27 cellular contexts compared by ENCODE assay signal in the genomic region with DNA sequence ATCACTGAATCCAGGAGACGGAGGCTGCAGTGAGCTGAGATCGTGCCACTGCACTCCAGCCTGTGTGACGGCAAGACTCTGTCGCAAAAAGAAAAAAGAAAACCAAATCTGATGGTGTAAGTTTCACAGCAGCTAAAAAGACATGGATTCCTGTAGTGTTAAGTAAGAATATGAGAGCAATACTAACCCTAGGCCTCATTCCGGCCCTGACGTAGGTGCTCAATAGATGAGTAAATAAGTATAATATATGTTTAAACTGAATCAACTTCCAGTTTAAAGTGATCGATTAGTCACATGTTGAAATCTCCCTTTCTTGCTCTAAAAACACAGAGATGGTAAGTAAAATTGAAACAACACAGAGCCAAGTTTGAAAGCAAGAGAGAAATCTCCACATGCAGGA.
"Had no signal": no experiment of that assay in that cellular context is flagged by ENCODE, and none has a peak within 500 bp of the region (broad histone marks: within the 10 kb centered on the region; RNA-seq: fewer than 3 reads in every experiment).

No MANE protein-coding gene starts in this region.

- H3K4me3 ChIP-seq: esophagus squamous epithelium, heart right ventricle, left lung, right atrium auricular region, smooth muscle cell, thoracic aorta, tibial nerve, upper lobe of left lung had no signal

- H3K27me3 Mint-ChIP-seq: effector memory CD8-positive, alpha-beta T cell; naive thymus-derived CD4-positive, alpha-beta T cell; progenitor cell of endocrine pancreas; stimulated activated naive B cell treated with anti-CD40 and anti-IgM and Interleukin-4, amounts not matched to agents 10 μg/mL and 1 μg/mL and 100 μg/mL, for 72 hours; stimulated activated naive CD8-positive, alpha-beta T cell treated with anti-CD3 and anti-CD28 coated beads, Interleukin-15, Interleukin-2, amounts not matched to agents 100 ng/mL and 50 ng/mL, for 24 hours had no signal

- H3K4me1 ChIP-seq: parathyroid adenoma, right atrium auricular region had no signal

- H3K9me3 Mint-ChIP-seq: effector memory CD8-positive, alpha-beta T cell; neural crest cell; stimulated activated naive CD8-positive, alpha-beta T cell treated with anti-CD3 and anti-CD28 coated beads, Interleukin-15, Interleukin-2, amounts not matched to agents 100 ng/mL and 50 ng/mL, for 24 hours had no signal

- H3K27me3 ChIP-seq: esophagus squamous epithelium, heart right ventricle, left lung, right atrium auricular region, tibial nerve, upper lobe of left lung had no signal

- ATAC-seq: effector memory CD8-positive, alpha-beta T cell; heart right ventricle; left cardiac atrium; left lung; naive thymus-derived CD4-positive, alpha-beta T cell; sciatic nerve; stimulated activated naive B cell treated with anti-CD40 and anti-IgM and Interleukin-4, amounts not matched to agents 10 μg/mL and 1 μg/mL and 100 μg/mL, for 72 hours had no signal

- DNase-seq: cortex of kidney; effector memory CD8-positive, alpha-beta T cell; erythroblast; esophagus squamous epithelium; foreskin melanocyte; glutamatergic neuron; heart right ventricle; hippocampal formation; left cardiac atrium; left lung; mesendoderm; midbrain; naive thymus-derived CD4-positive, alpha-beta T cell; stimulated activated CD4-positive, alpha-beta T cell treated with anti-CD3 and anti-CD28 coated beads, Interleukin-12 subunit alpha, Interleukin-12 subunit beta, amount 100 ng/mL, for 4 hours; stimulated activated CD4-positive, alpha-beta T cell treated with anti-CD3 and anti-CD28 coated beads, Interleukin-2, amount 100 ng/mL, for 24 hours; stimulated activated CD4-positive, alpha-beta T cell treated with anti-CD3 and anti-CD28 coated beads, Interleukin-4, amount 100 ng/mL, for 24 hours; stimulated activated naive B cell treated with anti-CD40 and anti-IgM and Interleukin-4, amounts not matched to agents 10 μg/mL and 1 μg/mL and 100 μg/mL, for 72 hours; upper lobe of left lung had no signal

- H3K36me3 ChIP-seq: thoracic aorta, upper lobe of left lung had no signal

- H3K4me1 Mint-ChIP-seq: neural crest cell had no signal

- H3K27ac Mint-ChIP-seq: progenitor cell of endocrine pancreas; stimulated activated naive B cell treated with anti-CD40 and anti-IgM and Interleukin-4, amounts not matched to agents 10 μg/mL and 1 μg/mL and 100 μg/mL, for 72 hours; stimulated activated naive CD8-positive, alpha-beta T cell treated with anti-CD3 and anti-CD28 coated beads, Interleukin-15, Interleukin-2, amounts not matched to agents 100 ng/mL and 50 ng/mL, for 24 hours had no signal

- H3K4me3 Mint-ChIP-seq: effector memory CD8-positive, alpha-beta T cell; naive thymus-derived CD4-positive, alpha-beta T cell; neural crest cell; stimulated activated naive B cell treated with anti-CD40 and anti-IgM and Interleukin-4, amounts not matched to agents 10 μg/mL and 1 μg/mL and 100 μg/mL, for 72 hours; stimulated activated naive CD8-positive, alpha-beta T cell treated with anti-CD3 and anti-CD28 coated beads, Interleukin-15, Interleukin-2, amounts not matched to agents 100 ng/mL and 50 ng/mL, for 24 hours had no signal

- H3K27ac ChIP-seq: esophagus squamous epithelium, heart right ventricle, left lung, parathyroid adenoma, right atrium auricular region, thoracic aorta, tibial nerve, upper lobe of left lung had no signal

- H3K9me3 ChIP-seq: thoracic aorta, upper lobe of left lung had no signal
